8 cellular contexts compared by ENCODE assay signal in the genomic region with DNA sequence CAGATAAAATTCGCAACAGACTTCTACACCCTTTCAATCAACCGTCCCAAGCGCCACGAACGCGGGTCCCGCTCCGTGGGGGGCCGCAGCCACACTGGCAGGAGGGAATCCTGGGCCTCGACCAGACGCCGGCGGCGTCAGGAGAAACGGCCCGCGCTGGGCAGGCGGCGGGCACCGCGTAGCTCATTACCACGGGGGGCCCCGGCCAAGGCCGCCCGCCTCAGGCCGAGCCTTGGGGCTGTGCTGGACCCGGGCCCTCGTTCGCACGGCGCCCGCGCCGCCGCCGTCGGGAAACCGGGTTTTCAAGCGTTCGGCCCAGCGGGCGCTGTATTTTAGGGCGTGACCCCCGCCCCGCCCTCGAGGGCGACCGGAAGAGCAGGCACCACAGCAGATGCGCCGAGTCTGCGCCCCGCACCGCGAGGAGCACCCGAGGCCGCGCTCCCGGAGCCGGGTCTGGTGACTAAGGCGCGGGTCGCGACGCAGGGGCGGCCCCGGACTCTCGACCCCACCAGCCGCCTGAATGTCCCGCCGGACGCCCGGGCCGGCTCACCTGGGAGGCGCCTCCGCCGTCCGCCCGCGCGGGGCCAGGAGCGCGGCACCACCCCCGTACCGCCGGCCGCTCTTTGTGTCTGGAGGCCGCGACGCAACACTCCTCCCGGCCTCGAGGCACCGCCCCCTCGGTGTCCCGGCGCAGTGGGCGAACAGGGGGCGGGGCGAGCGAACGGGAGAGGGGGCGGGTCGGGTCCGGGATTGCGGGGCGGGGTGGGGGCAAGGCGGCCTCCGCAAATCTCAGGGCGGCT. TPM values are rescaled to one million over a fixed set of nuclear protein-coding genes. Genes with fewer than 3 reads are reported as not detected.
DNase-seq lines count a peak whose midpoint lies in the region; ATAC-seq and TF ChIP-seq lines count a peak whose summit lies in the region.

Gene NINL (minus strand): TSS at position 627 of the 800 bp plus-strand sequence. CDS start 58,944 bp downstream, outside the sequence.

- peaks cover 29% of the 10 kb centered on the region for H4K20me1 ChIP-seq in Loucy (ENCODE audit: insufficient read depth, low read length, poor library complexity, severe bottlenecking)

- no peaks in the 10 kb centered on the region for H3K27me3 ChIP-seq in Loucy (ENCODE audit: insufficient read depth, low read length, poor library complexity, severe bottlenecking)
- H3K27me3 ChIP-seq in colonic mucosa = no peaks in the 10 kb centered on the region

- H2AFZ ChIP-seq in Loucy (ENCODE audit: low read length) = peak within 1 kb of the TSS; percentile 87

- H3K27ac ChIP-seq in colonic mucosa = no peak within 1 kb of the TSS

- H3K9ac ChIP-seq in Loucy (ENCODE audit: low read depth, low read length, poor library complexity, severe bottlenecking) (peak within 1 kb of the TSS; percentile 88), colonic mucosa (ENCODE audit: low read depth in 2 of 2, low read length in 2 of 2) (peak within 1 kb of the TSS in 1 of 2 donors; percentile 68)

- intact Hi-C loops in colonic mucosa (cut with DNase I) = no loop called here

- 0 out of 2 replicates have a peak, but pooled peaks cover 5% of the 10 kb centered on the region for H3F3A ChIP-seq in Loucy (ENCODE audit: low read depth)

- TF ChIP-seq CTCF in Loucy (conservative IDR thresholded peaks at IDR 0.05; ENCODE audit: low read length) = no peak
- no peak for TF ChIP-seq CTCF in colonic mucosa (IDR thresholded peaks at IDR 0.05)

- H3K9me3 ChIP-seq in Loucy (ENCODE audit: insufficient read depth, low read depth, low read length) = no peaks in the 10 kb centered on the region
- no peaks in the 10 kb centered on the region for H3K9me3 ChIP-seq in colonic mucosa

- H3K36me3 ChIP-seq in Loucy (ENCODE audit: insufficient read depth, low read length) (no peaks in the 10 kb centered on the region), colonic mucosa (no peaks in the 10 kb centered on the region)

- ATAC-seq in GM18519 (IDR thresholded peaks at IDR 0.05; ENCODE audit: low FRiP score, unreplicated experiment) (peak; percentile 72), left lobe of liver (peak; percentile 95), HG03439 (IDR thresholded peaks at IDR 0.05; ENCODE audit: unreplicated experiment) (no peak)

- H3K4me1 ChIP-seq in Loucy (ENCODE audit: insufficient read depth, low read length, poor library complexity, severe bottlenecking) = peaks cover 35% of the 10 kb centered on the region
- no peaks in the 10 kb centered on the region for H3K4me1 ChIP-seq in colonic mucosa

- H3K79me2 ChIP-seq in Loucy (ENCODE audit: insufficient read depth, low read length) = peaks cover 46% of the 10 kb centered on the region

- DNase-seq in A172 (ENCODE audit: low spot score) (peak; percentile 39), colonic mucosa (peak; percentile 66), left lobe of liver (ENCODE audit: low spot score) (peak; percentile 65)
- DNase-seq in activated CD4-positive, CD25-positive, alpha-beta regulatory T cell treated with anti-CD3 and anti-CD28 coated beads, Interleukin-2, amount 50 U/mL, for 72 hours = peak; percentile 61
- peak; percentile 35 to 44 for DNase-seq in stimulated activated CD4-positive, alpha-beta T cell treated with anti-CD3 and anti-CD28 coated beads, Interleukin-1b, Interleukin-23, amount 100 ng/mL, for 4 hours (ENCODE audit: low read depth in 2 of 2)

- no peaks in the 10 kb centered on the region for H3K9me2 ChIP-seq in Loucy (replicated peaks; ENCODE audit: low read depth, low read length)

- H3K4me3 ChIP-seq in Loucy (ENCODE audit: low read length, poor library complexity, severe bottlenecking) (peak within 1 kb of the TSS; percentile 89), colonic mucosa (peak within 1 kb of the TSS; percentile 50)

- H3K4me2 ChIP-seq in Loucy (ENCODE audit: low read depth, low read length, poor library complexity, severe bottlenecking) = peak within 1 kb of the TSS; percentile 81

RNA-seq across cellular contexts. Expression of gene NINL, which starts in this region (rescaled TPM):
- 9.1 and 9.4 TPM in 2 replicates for total RNA-seq in A172 (2014; rRNA removed; shearing (Covaris generic))
- total RNA-seq in colonic mucosa (1 to 10 TPM; 3.4 to 5.3 TPM), left lobe of liver (20.1 TPM)
